1 cellular context compared by ENCODE assay signal in genomic region chr4:110224812-110225211, GRCh38.
TF ChIP-seq lines count a peak whose summit lies in the region.

No MANE protein-coding gene starts in this region.

TF ChIP-seq in H1, 55 proteins besides CTCF, POLR2A, EP300 and RAD21:
- TF ChIP-seq RXRA (IDR thresholded peaks at IDR 0.05; ENCODE audit: insufficient read depth, low read depth, low read length) (no peak), SP2 (IDR thresholded peaks at IDR 0.05; ENCODE audit: low read length) (no peak), SRF (IDR thresholded peaks at IDR 0.05; ENCODE audit: low read depth, low read length) (no peak), EGR1 (IDR thresholded peaks at IDR 0.05; ENCODE audit: borderline replicate concordance, low read depth, low read length) (no peak), SP1 (IDR thresholded peaks at IDR 0.05; ENCODE audit: low read depth, low read length) (no peak), CTBP2 (IDR thresholded peaks at IDR 0.05; ENCODE audit: borderline replicate concordance, insufficient read depth, insufficient read length, low read length) (no peak), TEAD4 (IDR thresholded peaks at IDR 0.05; ENCODE audit: low read depth, low read length) (no peak), POU5F1 (IDR thresholded peaks at IDR 0.05; ENCODE audit: low read depth, low read length) (no peak), CREB1 (IDR thresholded peaks at IDR 0.05) (no peak), GABPA (IDR thresholded peaks at IDR 0.05; ENCODE audit: borderline replicate concordance, insufficient read depth, low read length) (no peak), RNF2 (IDR thresholded peaks at IDR 0.05; ENCODE audit: borderline replicate concordance, low read depth, low read length, missing control alignments, poor library complexity, severe bottlenecking) (no peak), PHF8 (conservative IDR thresholded peaks at IDR 0.05; ENCODE audit: low read depth, low read length) (no peak), CBX5 (IDR thresholded peaks at IDR 0.05; ENCODE audit: low read depth, low read length) (no peak), GTF2F1 (IDR thresholded peaks at IDR 0.05; ENCODE audit: borderline replicate concordance, low read depth, low read length) (no peak), MAFK (IDR thresholded peaks at IDR 0.05; ENCODE audit: low read depth, low read length) (no peak)
- TF ChIP-seq, protein P1, sequence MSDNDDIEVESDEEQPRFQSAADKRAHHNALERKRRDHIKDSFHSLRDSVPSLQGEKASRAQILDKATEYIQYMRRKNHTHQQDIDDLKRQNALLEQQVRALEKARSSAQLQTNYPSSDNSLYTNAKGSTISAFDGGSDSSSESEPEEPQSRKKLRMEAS (IDR thresholded peaks at IDR 0.05) = no peak
TF ChIP-seq in H1: peak in this region for 0.
